ENCODE assay signal across 9 cellular contexts in the genomic region with DNA sequence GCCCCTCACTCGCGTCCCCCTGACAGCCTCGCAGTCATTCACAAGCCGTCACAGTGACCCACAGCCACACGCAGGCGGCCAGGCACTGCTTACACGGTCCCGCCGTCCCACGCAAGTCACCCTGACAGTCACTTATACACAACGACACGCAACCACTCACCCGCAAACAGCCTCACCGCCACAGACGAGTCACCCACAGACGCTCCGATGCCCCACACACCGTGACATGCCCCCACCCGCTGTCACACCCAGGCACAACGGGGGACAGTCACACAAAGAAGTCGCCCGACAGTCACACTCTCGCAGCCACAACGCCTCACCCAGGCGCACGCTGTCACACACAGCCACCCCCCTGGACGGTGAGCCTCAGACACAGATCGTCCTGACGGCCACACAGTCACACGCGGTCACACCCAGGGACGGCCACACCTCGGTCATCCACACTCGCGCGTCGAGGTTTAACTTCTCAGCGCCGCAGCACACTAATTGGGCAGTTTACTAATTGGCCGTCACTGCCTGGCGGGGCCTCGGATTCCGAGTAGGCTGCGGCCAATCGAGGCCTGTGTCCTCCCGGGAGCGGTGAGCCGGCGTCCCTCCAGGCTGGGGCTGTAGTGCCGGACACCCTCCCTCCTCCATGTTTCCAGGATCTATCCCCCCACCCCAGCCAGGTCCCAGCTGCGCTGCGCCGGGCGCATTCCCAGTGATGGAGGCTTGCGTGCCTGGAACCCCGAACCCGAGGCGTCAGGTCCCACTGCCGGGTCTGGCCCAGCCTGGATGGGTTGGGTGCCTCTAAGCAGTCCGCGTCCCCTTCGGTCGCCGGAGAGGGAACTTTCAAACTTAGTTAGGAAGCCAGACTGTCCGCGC. TPM values are rescaled to one million over a fixed set of nuclear protein-coding genes. Genes with fewer than 3 reads are reported as not detected.
DNase-seq lines count a peak whose midpoint lies in the region; ATAC-seq, FAIRE-seq and TF ChIP-seq lines count a peak whose summit lies in the region.
"Had no signal": no experiment of that assay in that cellular context is flagged by ENCODE, and none has a peak within 500 bp of the region (broad histone marks: within the 10 kb centered on the region; RNA-seq: fewer than 3 reads in every experiment).

No MANE protein-coding gene starts in this region.

- no peak for TF ChIP-seq RAD21 in A549 (conservative IDR thresholded peaks at IDR 0.05 in 1 of 2, IDR thresholded peaks at IDR 0.05 in 1 of 2)

- H3K27me3 ChIP-seq in H7 (ENCODE audit: control insufficient read depth, insufficient read depth, low read length) (peaks cover 29% of the 10 kb centered on the region), transverse colon (peaks cover 44% of the 10 kb centered on the region)

- TF ChIP-seq POLR2A in A549 (IDR thresholded peaks at IDR 0.05; ENCODE audit: low read length) (no peak), transverse colon (IDR thresholded peaks at IDR 0.05) (no peak)

- peak overlapping the region; percentile 85 to 98 for H3K27ac ChIP-seq in A549
- peak overlapping the region in 2 of 4 donors; percentile 11 to 14 for H3K27ac ChIP-seq in transverse colon

- intact Hi-C loops in mucosa of descending colon (cut with DNase I, micrococcal nuclease), result no loop called here
- intact Hi-C loops in transverse colon (cut with DNase I; ENCODE audit: low total_unique reads), result no loop called here

- H3K36me3 ChIP-seq in H7 (replicated peaks; ENCODE audit: control insufficient read depth, insufficient read depth, low read length) (no peaks in the 10 kb centered on the region), mucosa of descending colon (ENCODE audit: low read depth) (no peaks in the 10 kb centered on the region), transverse colon (no peaks in the 10 kb centered on the region)

- CTCF ChIA-PET in A549 (lab: Yijun Ruan, JAX), result no interaction called here

- ATAC-seq in A549, result peak; percentile 4 to 24; a peak in 2 of 6 replicates
- peak; percentile 62 for ATAC-seq in mucosa of descending colon
- no peak for ATAC-seq in HG03045 (IDR thresholded peaks at IDR 0.05; ENCODE audit: unreplicated experiment)

- FAIRE-seq in A549 (lab: Jason Lieb, UNC), result no peak

- POLR2A ChIA-PET in A549 (lab: Yijun Ruan, JAX), result no interaction called here

- TF ChIP-seq EP300 in A549 (IDR thresholded peaks at IDR 0.05), result no peak
- TF ChIP-seq EP300 in transverse colon (IDR thresholded peaks at IDR 0.05; ENCODE audit: low read depth), result no peak

- H3K4me1 ChIP-seq in A549, result peaks cover 16% of the 10 kb centered on the region
- H3K4me1 ChIP-seq in mucosa of descending colon (ENCODE audit: low read depth), result peaks cover 9% of the 10 kb centered on the region
- H3K4me1 ChIP-seq in transverse colon, result peaks cover 0 to 16% (median 13%) of the 10 kb centered on the region in 4 donors

- H3K9me3 ChIP-seq in A549 (peaks cover 17% of the 10 kb centered on the region), mucosa of descending colon (no peaks in the 10 kb centered on the region), transverse colon (peaks cover 0 to 10% of the 10 kb centered on the region in 2 donors)

- TF ChIP-seq CTCF in A549 (IDR thresholded peaks at IDR 0.05) (no peak), mucosa of descending colon (IDR thresholded peaks at IDR 0.05) (no peak), transverse colon (IDR thresholded peaks at IDR 0.05) (no peak)

- WGBS in A549 (ENCODE audit: missing lambda C conversion rate), result 78% methylated on average over 53 of the region's 66 CpGs
- WGBS in transverse colon (ENCODE audit: low coverage in 1 of 2), 2 donors, result 2% methylated on average over 42 of the region's 66 CpGs; no CpG with 5 or more reads in 1 of the 2 donors

- H3K4me3 ChIP-seq in A549 (peak overlapping the region; percentile 87), H7 (ENCODE audit: insufficient read depth, low read depth, low read length) (peak overlapping the region; percentile 58), mucosa of descending colon (peak overlapping the region; percentile 17), transverse colon (peak overlapping the region; percentile 3 to 51 (median 38))

- in situ Hi-C loops in transverse colon (cut with MboI; ENCODE audit: low pct_ligation_motif_present in 1 of 4, low pct_unique_long_range_greater_than_20kb in 1 of 4, low sequenced_read_pairs in 3 of 4), result no loop called here

- peak overlapping the region; percentile 95 for H3K4me2 ChIP-seq in A549

- DNase-seq in A549 (ENCODE audit: low read depth in 1 of 2, low spot score in 1 of 2) (no peak), H7 (peak; percentile 88), ecto neural progenitor cell (ENCODE audit: low spot score) (peak; percentile 64), mucosa of descending colon (peak; percentile 40 to 62 (median 61)), transverse colon (peak; percentile 30), NCI-H226 (no peak)
- DNase-seq in activated CD4-positive, CD25-positive, alpha-beta regulatory T cell treated with anti-CD3 and anti-CD28 coated beads, Interleukin-2, amount 50 U/mL, for 16 hours (ENCODE audit: low read depth, low spot score), result peak; percentile 20
- DNase-seq: DND-41 had no signal

TF ChIP-seq in A549, 52 proteins besides CTCF, POLR2A, EP300 and RAD21:
- TF ChIP-seq ATOH8 (CRISPR knock-in tag; IDR thresholded peaks at IDR 0.05; ENCODE audit: low read depth), result no peak
- no peak for TF ChIP-seq EHF (CRISPR knock-in tag; IDR thresholded peaks at IDR 0.05)
- TF ChIP-seq JUN (IDR thresholded peaks at IDR 0.05), result no peak
- TF ChIP-seq RFX5 (IDR thresholded peaks at IDR 0.05), result no peak
- no peak for TF ChIP-seq CEBPB (IDR thresholded peaks at IDR 0.05)
- no peak; the same call in 1 of the 2 replicates for TF ChIP-seq NFE2L2 (conservative IDR thresholded peaks at IDR 0.05; ENCODE audit: low read length)
- TF ChIP-seq HOXB13 (CRISPR knock-in tag; IDR thresholded peaks at IDR 0.05; ENCODE audit: low read depth), result no peak
- TF ChIP-seq PHF8 (IDR thresholded peaks at IDR 0.05; ENCODE audit: borderline replicate concordance, low read depth), result no peak
- TF ChIP-seq MAFK (IDR thresholded peaks at IDR 0.05; ENCODE audit: partially characterized antibody), result no peak
- TF ChIP-seq, protein P1, sequence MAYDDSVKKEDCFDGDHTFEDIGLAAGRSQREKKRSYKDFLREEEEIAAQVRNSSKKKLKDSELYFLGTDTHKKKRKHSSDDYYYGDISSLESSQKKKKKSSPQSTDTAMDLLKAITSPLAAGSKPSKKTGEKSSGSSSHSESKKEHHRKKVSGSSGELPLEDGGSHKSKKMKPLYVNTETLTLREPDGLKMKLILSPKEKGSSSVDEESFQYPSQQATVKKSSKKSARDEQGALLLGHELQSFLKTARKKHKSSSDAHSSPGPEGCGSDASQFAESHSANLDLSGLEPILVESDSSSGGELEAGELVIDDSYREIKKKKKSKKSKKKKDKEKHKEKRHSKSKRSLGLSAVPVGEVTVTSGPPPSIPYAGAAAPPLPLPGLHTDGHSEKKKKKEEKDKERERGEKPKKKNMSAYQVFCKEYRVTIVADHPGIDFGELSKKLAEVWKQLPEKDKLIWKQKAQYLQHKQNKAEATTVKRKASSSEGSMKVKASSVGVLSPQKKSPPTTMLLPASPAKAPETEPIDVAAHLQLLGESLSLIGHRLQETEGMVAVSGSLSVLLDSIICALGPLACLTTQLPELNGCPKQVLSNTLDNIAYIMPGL (CRISPR knock-in tag; IDR thresholded peaks at IDR 0.05; ENCODE audit: borderline replicate concordance), result no peak
- TF ChIP-seq FOSB (CRISPR knock-in tag; IDR thresholded peaks at IDR 0.05), result no peak
- no peak for TF ChIP-seq ZFP36 (IDR thresholded peaks at IDR 0.05; ENCODE audit: borderline replicate concordance, partially characterized antibody)
- TF ChIP-seq, protein P2, sequence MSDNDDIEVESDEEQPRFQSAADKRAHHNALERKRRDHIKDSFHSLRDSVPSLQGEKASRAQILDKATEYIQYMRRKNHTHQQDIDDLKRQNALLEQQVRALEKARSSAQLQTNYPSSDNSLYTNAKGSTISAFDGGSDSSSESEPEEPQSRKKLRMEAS (IDR thresholded peaks at IDR 0.05), result no peak
- no peak for TF ChIP-seq RCOR1 (IDR thresholded peaks at IDR 0.05; ENCODE audit: low read depth, low read length)
- no peak for TF ChIP-seq POLR2AphosphoS2 (conservative IDR thresholded peaks at IDR 0.05; ENCODE audit: low read length)
- TF ChIP-seq HEYL (CRISPR knock-in tag; IDR thresholded peaks at IDR 0.05), result no peak

RNA-seq across cellular contexts. Expression of gene TOX2, which starts 0.8 kb away (rescaled TPM):
- 2.5 and 3.4 TPM in 2 replicates for polyA plus RNA-seq in A549 (2011; rRNA removed)
- 3.6 and 4.5 TPM in 2 replicates for polyA plus RNA-seq in A549 (2012; cell fraction: cytosol; rRNA removed)
- polyA plus RNA-seq in A549 (2012; cell fraction: nucleus; rRNA removed), result 5.1 and 5.7 TPM in 2 replicates
- polyA plus RNA-seq in A549 (2017; fragmentation: RNase III; extraction: RNeasy Plus Mini Kit Qiagen cat#74134 plus additional on column Dnase treatment), result 4.9 to 7.2 TPM (median 5.3 TPM) in 3 replicates
- polyA minus RNA-seq in A549 (2011; rRNA and poly(A)+ RNA removed), result 1.6 and 3.3 TPM in 2 replicates
- 1.6 and 2.1 TPM in 2 replicates for total RNA-seq in H7 (2014; rRNA removed; shearing (Covaris generic))
- 1 to 10 TPM; 2.9 to 6.1 (median 5.5) TPM for total RNA-seq in mucosa of descending colon
- total RNA-seq in transverse colon, result 10 to 100 TPM in 2 of 4 donors, 1 to 10 TPM in 2; 1.5 to 15.7 (median 6.8) TPM

Comparison
In these comparisons a context has a peak if more than half of its experiments do, and no peak if none do; other contexts are left out.
1. DNase-seq: peak in H7 (single experiment), activated CD4-positive, CD25-positive, alpha-beta regulatory T cell treated with anti-CD3 and anti-CD28 coated beads, Interleukin-2, amount 50 U/mL, for 16 hours (single experiment), ecto neural progenitor cell (single experiment), mucosa of descending colon (3 of 3) and transverse colon (single experiment); none in A549 (0 of 2) and NCI-H226 (single experiment).
2. H3K4me3 ChIP-seq: peak in every context shown above with its lines; median percentile 87 in A549; 58 in H7; 38 in transverse colon; 17 in mucosa of descending colon.